1 cellular context compared by ENCODE assay signal in the genomic region with DNA sequence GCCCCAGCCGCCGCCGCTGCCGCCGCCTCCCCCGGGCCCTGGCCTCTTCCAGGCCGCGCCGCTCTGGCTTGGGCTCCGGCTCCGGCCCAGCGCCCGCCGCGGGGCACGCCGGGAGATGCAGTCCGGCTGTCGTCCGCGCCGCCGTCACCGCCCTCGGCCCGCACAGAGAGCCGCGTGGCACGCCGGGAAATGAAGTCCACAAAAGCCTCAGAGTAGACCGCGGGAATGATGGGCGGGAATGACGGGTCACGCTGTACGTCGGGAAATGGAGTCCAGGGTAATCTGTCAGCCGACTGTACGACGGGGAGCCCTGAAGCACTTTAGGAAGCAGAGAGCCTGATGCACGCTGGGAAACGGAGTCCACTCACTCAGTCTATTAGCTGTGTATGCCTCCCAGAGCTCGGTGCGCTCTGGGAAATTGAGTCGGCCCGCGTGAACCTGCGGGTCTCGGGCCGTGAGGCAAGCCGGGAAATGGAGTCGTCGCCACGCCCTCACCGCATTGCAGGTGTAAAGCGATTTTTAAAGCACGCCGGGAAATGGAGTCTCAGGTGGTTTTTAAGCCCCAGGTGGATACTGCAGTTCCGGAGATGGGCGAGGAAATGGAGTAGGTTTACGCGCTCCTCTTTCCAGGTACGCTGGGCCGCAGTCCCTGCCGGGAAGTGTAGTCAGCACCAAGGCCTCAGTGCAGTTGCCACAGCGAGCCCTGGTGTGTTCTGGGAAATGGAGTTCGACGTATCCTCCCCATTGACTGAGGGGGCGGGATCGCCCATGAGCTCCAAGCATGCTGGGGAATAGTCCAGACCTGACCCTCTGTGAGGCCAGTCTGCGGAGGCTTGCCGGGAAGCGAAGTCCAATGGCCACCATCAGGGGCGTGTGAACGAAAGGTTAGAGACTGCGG.
TF ChIP-seq lines count a peak whose summit lies in the region.

Gene GSK3A, minus strand, starts transcription at position 91 of the 898 bp plus-strand sequence. CDS start 137 bp downstream, outside the sequence.

TF ChIP-seq in K562, 482 proteins besides CTCF, POLR2A, EP300 and RAD21 (continued from another document and continues in another):
- TF ChIP-seq BCLAF1 (IDR thresholded peaks at IDR 0.05; ENCODE audit: borderline replicate concordance in 1 of 2, control insufficient read depth in 1 of 2, low read depth in 2 of 2, low read length in 1 of 2), result 0 out of 4 replicates have a peak, but pooled peaks of 1 of the 2 experiments have one; percentile 52
- TF ChIP-seq CHD2 (IDR thresholded peaks at IDR 0.05; ENCODE audit: low read depth, low read length), result peak; percentile 82
- no peak for TF ChIP-seq MEF2A (IDR thresholded peaks at IDR 0.05; ENCODE audit: control insufficient read depth, low read depth, low read length)
- no peak for TF ChIP-seq CHD4 (IDR thresholded peaks at IDR 0.05; ENCODE audit: insufficient read depth, insufficient replicate concordance, low read depth, low read length, poor library complexity, severe bottlenecking)
- no peak for TF ChIP-seq TRIM24 (IDR thresholded peaks at IDR 0.05)
- no peak for TF ChIP-seq FOXJ3 (CRISPR knock-in tag; IDR thresholded peaks at IDR 0.05)
- TF ChIP-seq FOXP1 (CRISPR knock-in tag; IDR thresholded peaks at IDR 0.05), result no peak
- peak; percentile 95 for TF ChIP-seq SUPT5H (IDR thresholded peaks at IDR 0.05)
- no peak; the same call in 1 of the 2 replicates for TF ChIP-seq ZNF586 (CRISPR knock-in tag; conservative IDR thresholded peaks at IDR 0.05)
- 0 out of 2 replicates have a peak, but pooled peaks have one; percentile 16 for TF ChIP-seq ZNF444 (CRISPR knock-in tag; IDR thresholded peaks at IDR 0.05)
- TF ChIP-seq EWSR1 (IDR thresholded peaks at IDR 0.05; ENCODE audit: borderline replicate concordance, low read depth, partially characterized antibody), result no peak
- TF ChIP-seq ZNF57 (CRISPR knock-in tag; IDR thresholded peaks at IDR 0.05), result no peak
- TF ChIP-seq YBX1 (IDR thresholded peaks at IDR 0.05), result no peak
- TF ChIP-seq NFXL1 (CRISPR knock-in tag; IDR thresholded peaks at IDR 0.05), result no peak
- TF ChIP-seq, protein P1, sequence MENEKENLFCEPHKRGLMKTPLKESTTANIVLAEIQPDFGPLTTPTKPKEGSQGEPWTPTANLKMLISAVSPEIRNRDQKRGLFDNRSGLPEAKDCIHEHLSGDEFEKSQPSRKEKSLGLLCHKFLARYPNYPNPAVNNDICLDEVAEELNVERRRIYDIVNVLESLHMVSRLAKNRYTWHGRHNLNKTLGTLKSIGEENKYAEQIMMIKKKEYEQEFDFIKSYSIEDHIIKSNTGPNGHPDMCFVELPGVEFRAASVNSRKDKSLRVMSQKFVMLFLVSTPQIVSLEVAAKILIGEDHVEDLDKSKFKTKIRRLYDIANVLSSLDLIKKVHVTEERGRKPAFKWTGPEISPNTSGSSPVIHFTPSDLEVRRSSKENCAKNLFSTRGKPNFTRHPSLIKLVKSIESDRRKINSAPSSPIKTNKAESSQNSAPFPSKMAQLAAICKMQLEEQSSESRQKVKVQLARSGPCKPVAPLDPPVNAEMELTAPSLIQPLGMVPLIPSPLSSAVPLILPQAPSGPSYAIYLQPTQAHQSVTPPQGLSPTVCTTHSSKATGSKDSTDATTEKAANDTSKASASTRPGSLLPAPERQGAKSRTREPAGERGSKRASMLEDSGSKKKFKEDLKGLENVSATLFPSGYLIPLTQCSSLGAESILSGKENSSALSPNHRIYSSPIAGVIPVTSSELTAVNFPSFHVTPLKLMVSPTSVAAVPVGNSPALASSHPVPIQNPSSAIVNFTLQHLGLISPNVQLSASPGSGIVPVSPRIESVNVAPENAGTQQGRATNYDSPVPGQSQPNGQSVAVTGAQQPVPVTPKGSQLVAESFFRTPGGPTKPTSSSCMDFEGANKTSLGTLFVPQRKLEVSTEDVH (IDR thresholded peaks at IDR 0.05; ENCODE audit: low read depth, partially characterized antibody), result peak; percentile 91
- peak in 1 of 2 experiments; percentile 7; a peak in 1 of 3 replicates for TF ChIP-seq CBX3 (IDR thresholded peaks at IDR 0.05; ENCODE audit: borderline replicate concordance in 1 of 2, low read length in 2 of 2)
- no peak for TF ChIP-seq ZNF551 (CRISPR knock-in tag; IDR thresholded peaks at IDR 0.05)
- peak; percentile 75 for TF ChIP-seq MYC (IDR thresholded peaks at IDR 0.05; ENCODE audit: low read depth, low read length)
- TF ChIP-seq MYC (CRISPR knock-in tag; IDR thresholded peaks at IDR 0.05; ENCODE audit: borderline replicate concordance, low read depth), result 0 out of 2 replicates have a peak, but pooled peaks have one; percentile 66
- TF ChIP-seq TARDBP (IDR thresholded peaks at IDR 0.05), result no peak
- no peak for TF ChIP-seq FOXA1 (IDR thresholded peaks at IDR 0.05; ENCODE audit: borderline replicate concordance)
- TF ChIP-seq BRCA1 (IDR thresholded peaks at IDR 0.05), result no peak
- no peak for TF ChIP-seq BRCA1 (CRISPR knock-in tag; IDR thresholded peaks at IDR 0.05)
- TF ChIP-seq ZNF217 (CRISPR knock-in tag; IDR thresholded peaks at IDR 0.05), result no peak
- TF ChIP-seq, protein P2, sequence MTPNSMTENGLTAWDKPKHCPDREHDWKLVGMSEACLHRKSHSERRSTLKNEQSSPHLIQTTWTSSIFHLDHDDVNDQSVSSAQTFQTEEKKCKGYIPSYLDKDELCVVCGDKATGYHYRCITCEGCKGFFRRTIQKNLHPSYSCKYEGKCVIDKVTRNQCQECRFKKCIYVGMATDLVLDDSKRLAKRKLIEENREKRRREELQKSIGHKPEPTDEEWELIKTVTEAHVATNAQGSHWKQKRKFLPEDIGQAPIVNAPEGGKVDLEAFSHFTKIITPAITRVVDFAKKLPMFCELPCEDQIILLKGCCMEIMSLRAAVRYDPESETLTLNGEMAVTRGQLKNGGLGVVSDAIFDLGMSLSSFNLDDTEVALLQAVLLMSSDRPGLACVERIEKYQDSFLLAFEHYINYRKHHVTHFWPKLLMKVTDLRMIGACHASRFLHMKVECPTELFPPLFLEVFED (CRISPR knock-in tag; conservative IDR thresholded peaks at IDR 0.05), result peak; percentile 50
- peak; percentile 62; the same call in 1 of the 2 replicates for TF ChIP-seq ZNF445 (CRISPR knock-in tag; IDR thresholded peaks at IDR 0.05; ENCODE audit: low read depth)
- TF ChIP-seq, protein P3, sequence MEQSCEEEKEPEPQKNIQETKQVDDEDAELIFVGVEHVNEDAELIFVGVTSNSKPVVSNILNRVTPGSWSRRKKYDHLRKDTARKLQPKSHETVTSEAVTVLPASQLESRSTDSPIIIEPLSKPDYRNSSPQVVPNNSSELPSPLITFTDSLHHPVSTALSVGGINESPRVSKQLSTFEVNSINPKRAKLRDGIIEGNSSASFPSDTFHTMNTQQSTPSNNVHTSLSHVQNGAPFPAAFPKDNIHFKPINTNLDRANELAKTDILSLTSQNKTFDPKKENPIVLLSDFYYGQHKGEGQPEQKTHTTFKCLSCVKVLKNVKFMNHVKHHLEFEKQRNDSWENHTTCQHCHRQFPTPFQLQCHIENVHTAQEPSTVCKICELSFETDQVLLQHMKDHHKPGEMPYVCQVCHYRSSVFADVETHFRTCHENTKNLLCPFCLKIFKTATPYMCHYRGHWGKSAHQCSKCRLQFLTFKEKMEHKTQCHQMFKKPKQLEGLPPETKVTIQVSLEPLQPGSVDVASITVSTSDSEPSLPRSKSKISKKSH (CRISPR knock-in tag; IDR thresholded peaks at IDR 0.05), result no peak
- no peak for TF ChIP-seq XRCC3 (IDR thresholded peaks at IDR 0.05)
- peak; percentile 85 to 88 for TF ChIP-seq SIX5 (IDR thresholded peaks at IDR 0.05; ENCODE audit: borderline replicate concordance in 1 of 2, insufficient read depth in 1 of 2, low read depth in 1 of 2, low read length in 2 of 2)
- TF ChIP-seq ZFX (CRISPR knock-in tag; IDR thresholded peaks at IDR 0.05), result peak; percentile 94
- TF ChIP-seq ARID2 (IDR thresholded peaks at IDR 0.05), result no peak
- TF ChIP-seq, protein P4, sequence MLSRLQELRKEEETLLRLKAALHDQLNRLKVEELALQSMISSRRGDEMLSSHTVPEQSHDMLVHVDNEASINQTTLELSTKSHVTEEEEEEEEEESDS (CRISPR knock-in tag; IDR thresholded peaks at IDR 0.05), result no peak
- TF ChIP-seq PTRF (tag; IDR thresholded peaks at IDR 0.05), result no peak
- no peak for TF ChIP-seq SAFB (IDR thresholded peaks at IDR 0.05; ENCODE audit: borderline replicate concordance, low read depth, low read length)
- TF ChIP-seq SP1 (CRISPR knock-in tag; IDR thresholded peaks at IDR 0.05), result peak; percentile 97
- TF ChIP-seq NR2C2 (CRISPR knock-in tag; IDR thresholded peaks at IDR 0.05), result peak; percentile 82
- peak; percentile 99 for TF ChIP-seq NR2C2 (tag; IDR thresholded peaks at IDR 0.05)
- TF ChIP-seq TSC22D4 (tag; IDR thresholded peaks at IDR 0.05), result no peak
- 0 out of 2 replicates have a peak, but pooled peaks have one; percentile 39 for TF ChIP-seq ZNF79 (CRISPR knock-in tag; IDR thresholded peaks at IDR 0.05; ENCODE audit: low read depth)
- 0 out of 2 replicates have a peak, but pooled peaks have one; percentile 39 for TF ChIP-seq ZNF212 (CRISPR knock-in tag; IDR thresholded peaks at IDR 0.05)
- TF ChIP-seq ZNF232 (CRISPR knock-in tag; IDR thresholded peaks at IDR 0.05), result no peak
- no peak for TF ChIP-seq BRF1 (IDR thresholded peaks at IDR 0.05; ENCODE audit: borderline replicate concordance, extremely low read depth, insufficient read length)
- TF ChIP-seq ZNF224 (CRISPR knock-in tag; IDR thresholded peaks at IDR 0.05), result no peak
- TF ChIP-seq MAFG (tag; conservative IDR thresholded peaks at IDR 0.05), result no peak
- peak; percentile 87 for TF ChIP-seq ZNF143 (CRISPR knock-in tag; IDR thresholded peaks at IDR 0.05)
- no peak for TF ChIP-seq SRSF9 (IDR thresholded peaks at IDR 0.05; ENCODE audit: borderline replicate concordance, low read depth, low read length)
- peak; percentile 44; the same call in 1 of the 2 replicates for TF ChIP-seq ZNF263 (CRISPR knock-in tag; IDR thresholded peaks at IDR 0.05; ENCODE audit: borderline replicate concordance)
- TF ChIP-seq RBM17 (IDR thresholded peaks at IDR 0.05; ENCODE audit: borderline replicate concordance, low read depth, low read length), result no peak
- no peak for TF ChIP-seq GTF2A2 (tag; IDR thresholded peaks at IDR 0.05)
- TF ChIP-seq NCOA1 (IDR thresholded peaks at IDR 0.05; ENCODE audit: low read depth), result no peak
- TF ChIP-seq TEAD4 (IDR thresholded peaks at IDR 0.05; ENCODE audit: low read length), result 0 out of 2 replicates have a peak, but pooled peaks have one; percentile 7
- TF ChIP-seq TEAD4 (CRISPR knock-in tag; IDR thresholded peaks at IDR 0.05; ENCODE audit: borderline replicate concordance), result no peak
- peak; percentile 21; the same call in 1 of the 2 replicates for TF ChIP-seq SPI1 (IDR thresholded peaks at IDR 0.05; ENCODE audit: borderline replicate concordance, low read depth, low read length)
- TF ChIP-seq MCM5 (IDR thresholded peaks at IDR 0.05; ENCODE audit: low read depth), result no peak
- peak; percentile 92 for TF ChIP-seq ZBTB1 (CRISPR knock-in tag; IDR thresholded peaks at IDR 0.05; ENCODE audit: borderline replicate concordance, low read depth)
- peak in 1 of 3 experiments; percentile 85; a peak in 2 of 6 replicates for TF ChIP-seq ZBTB11 (CRISPR knock-in tag; IDR thresholded peaks at IDR 0.05)
